Comparison of ENCODE assay signal across 8 cellular contexts in the genomic region with DNA sequence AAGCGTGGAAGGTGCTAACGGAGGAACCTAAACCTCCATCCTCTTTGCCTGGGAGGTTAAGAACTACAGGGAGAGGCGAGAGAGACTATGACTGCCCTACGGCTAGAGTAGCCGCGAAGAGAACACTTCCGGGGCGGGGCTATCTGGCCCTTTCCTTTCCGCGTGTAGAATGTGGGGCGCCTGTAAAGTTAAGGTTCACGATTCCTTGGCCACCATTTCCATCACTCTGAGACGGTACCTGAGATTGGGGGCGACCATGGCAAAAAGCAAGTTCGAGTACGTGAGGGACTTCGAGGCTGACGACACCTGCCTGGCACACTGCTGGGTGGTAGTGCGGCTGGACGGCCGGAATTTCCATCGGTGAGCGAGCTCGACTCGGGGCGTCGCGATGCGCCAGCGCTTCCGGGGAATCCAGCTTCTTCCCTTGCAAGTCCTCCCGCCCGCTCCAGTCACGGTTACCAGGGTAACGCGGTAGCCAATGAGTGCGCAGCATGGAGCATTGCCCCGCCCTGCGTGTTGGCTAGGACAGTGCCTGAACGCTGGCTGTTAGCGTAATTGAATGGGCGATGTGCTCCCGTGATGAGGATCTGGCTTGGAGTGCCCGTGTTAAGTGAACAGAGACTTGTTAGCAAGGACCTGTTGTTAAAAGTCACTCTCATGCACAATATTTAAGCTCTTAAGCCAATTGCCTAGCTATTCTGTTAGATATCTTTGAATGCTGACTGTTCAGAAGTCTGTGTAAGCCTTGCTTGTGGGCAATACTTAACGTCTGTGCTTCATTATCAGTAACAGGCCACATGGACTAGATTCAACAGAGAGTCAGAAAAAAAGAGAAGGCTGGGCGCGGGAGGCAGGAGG. TPM values are rescaled to one million over a fixed set of nuclear protein-coding genes. Genes with fewer than 3 reads are reported as not detected.
DNase-seq lines count a peak whose midpoint lies in the region; ATAC-seq and TF ChIP-seq lines count a peak whose summit lies in the region.

A gene (plus strand): TSS at position 149 of the 858 bp plus-strand sequence. CDS start 21 bp downstream, at position 170.

- H3K36me3 Mint-ChIP-seq in activated T-cell treated with anti-CD3 and anti-CD28 coated beads, Interleukin-2, amount 50 U/mL, for 24 hours (ENCODE audit: low read depth) = peaks cover 56% of the 10 kb centered on the region

- H3K9me3 Mint-ChIP-seq in activated T-cell treated with anti-CD3 and anti-CD28 coated beads, Interleukin-2, amount 50 U/mL, for 24 hours = no peaks in the 10 kb centered on the region

- no peaks in the 10 kb centered on the region for H3K27me3 ChIP-seq in mucosa of stomach (ENCODE audit: control insufficient read depth, insufficient read depth, low read length)

- H3K9me3 ChIP-seq in mucosa of stomach (ENCODE audit: control insufficient read depth, low read length) = no peaks in the 10 kb centered on the region

- H3K9ac ChIP-seq in mucosa of stomach (ENCODE audit: low read length) = peak within 1 kb of the TSS; percentile 78

- TF ChIP-seq POLR2A in erythroblast (IDR thresholded peaks at IDR 0.05; ENCODE audit: low read length) = peak; percentile 96

- peak; percentile 86 for DNase-seq in DMS153 treated with DMSO at 0.1 percent for 48 hours (lab: John Stamatoyannopoulos, UW; ENCODE audit: unreplicated experiment)
- peak; percentile 99 for DNase-seq in KBM-7
- DNase-seq in activated T-cell treated with anti-CD3 and anti-CD28 coated beads, Interleukin-2, amount 50 U/mL, for 24 hours = peak; percentile 99
- DNase-seq in erythroblast (lab: John Stamatoyannopoulos, UW) = peak; percentile 98
- peak; percentile 96 to 97 for DNase-seq in stimulated activated CD8-positive, alpha-beta memory T cell treated with anti-CD3 and anti-CD28 coated beads, Interleukin-7, amount 100 ng/mL, for 1 hour (ENCODE audit: low read depth in 2 of 2)

- H3K27ac Mint-ChIP-seq in activated T-cell treated with anti-CD3 and anti-CD28 coated beads, Interleukin-2, amount 50 U/mL, for 24 hours = peak within 1 kb of the TSS; percentile 100

- peak; percentile 96 for ATAC-seq in GM21717 (IDR thresholded peaks at IDR 0.05; ENCODE audit: unreplicated experiment)

- peak within 1 kb of the TSS; percentile 96 for H3K4me3 Mint-ChIP-seq in activated T-cell treated with anti-CD3 and anti-CD28 coated beads, Interleukin-2, amount 50 U/mL, for 24 hours

- peak within 1 kb of the TSS; percentile 48 for H3K4me3 ChIP-seq in mucosa of stomach (ENCODE audit: low read length)

- H3K4me1 Mint-ChIP-seq in activated T-cell treated with anti-CD3 and anti-CD28 coated beads, Interleukin-2, amount 50 U/mL, for 24 hours (ENCODE audit: low read depth) = peaks cover 35% of the 10 kb centered on the region

- H3K4me1 ChIP-seq in mucosa of stomach (ENCODE audit: control insufficient read depth, insufficient read depth, low read length) = peaks cover 4% of the 10 kb centered on the region

- H3K36me3 ChIP-seq in mucosa of stomach (ENCODE audit: control insufficient read depth, insufficient read depth, low read length) = no peaks in the 10 kb centered on the region

- no peaks in the 10 kb centered on the region for H3K27me3 Mint-ChIP-seq in activated T-cell treated with anti-CD3 and anti-CD28 coated beads, Interleukin-2, amount 50 U/mL, for 24 hours

- in situ Hi-C loops in KBM-7 (cut with MboI; ENCODE audit: low pct_unique_long_range_greater_than_20kb, low sequenced_read_pairs) = no loop called here

TF ChIP-seq in PFSK-1, 5 proteins besides CTCF, POLR2A, EP300 and RAD21:
- TF ChIP-seq TAF1 (IDR thresholded peaks at IDR 0.05; ENCODE audit: borderline replicate concordance, insufficient read depth, low read length) (peak; percentile 92; the same call in 1 of the 2 replicates), SIN3A (IDR thresholded peaks at IDR 0.05; ENCODE audit: borderline replicate concordance, insufficient read depth, low read length) (peak; percentile 83; the same call in 1 of the 2 replicates), POLR2AphosphoS5 (IDR thresholded peaks at IDR 0.05; ENCODE audit: low read depth, low read length) (peak; percentile 83), FOXP2 (optimal IDR thresholded peaks at IDR 0.05; ENCODE audit: borderline replicate concordance, extremely low read depth, extremely low read length, insufficient read depth) (peak; percentile 67)
- TF ChIP-seq, protein P1, sequence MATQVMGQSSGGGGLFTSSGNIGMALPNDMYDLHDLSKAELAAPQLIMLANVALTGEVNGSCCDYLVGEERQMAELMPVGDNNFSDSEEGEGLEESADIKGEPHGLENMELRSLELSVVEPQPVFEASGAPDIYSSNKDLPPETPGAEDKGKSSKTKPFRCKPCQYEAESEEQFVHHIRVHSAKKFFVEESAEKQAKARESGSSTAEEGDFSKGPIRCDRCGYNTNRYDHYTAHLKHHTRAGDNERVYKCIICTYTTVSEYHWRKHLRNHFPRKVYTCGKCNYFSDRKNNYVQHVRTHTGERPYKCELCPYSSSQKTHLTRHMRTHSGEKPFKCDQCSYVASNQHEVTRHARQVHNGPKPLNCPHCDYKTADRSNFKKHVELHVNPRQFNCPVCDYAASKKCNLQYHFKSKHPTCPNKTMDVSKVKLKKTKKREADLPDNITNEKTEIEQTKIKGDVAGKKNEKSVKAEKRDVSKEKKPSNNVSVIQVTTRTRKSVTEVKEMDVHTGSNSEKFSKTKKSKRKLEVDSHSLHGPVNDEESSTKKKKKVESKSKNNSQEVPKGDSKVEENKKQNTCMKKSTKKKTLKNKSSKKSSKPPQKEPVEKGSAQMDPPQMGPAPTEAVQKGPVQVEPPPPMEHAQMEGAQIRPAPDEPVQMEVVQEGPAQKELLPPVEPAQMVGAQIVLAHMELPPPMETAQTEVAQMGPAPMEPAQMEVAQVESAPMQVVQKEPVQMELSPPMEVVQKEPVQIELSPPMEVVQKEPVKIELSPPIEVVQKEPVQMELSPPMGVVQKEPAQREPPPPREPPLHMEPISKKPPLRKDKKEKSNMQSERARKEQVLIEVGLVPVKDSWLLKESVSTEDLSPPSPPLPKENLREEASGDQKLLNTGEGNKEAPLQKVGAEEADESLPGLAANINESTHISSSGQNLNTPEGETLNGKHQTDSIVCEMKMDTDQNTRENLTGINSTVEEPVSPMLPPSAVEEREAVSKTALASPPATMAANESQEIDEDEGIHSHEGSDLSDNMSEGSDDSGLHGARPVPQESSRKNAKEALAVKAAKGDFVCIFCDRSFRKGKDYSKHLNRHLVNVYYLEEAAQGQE (IDR thresholded peaks at IDR 0.05; ENCODE audit: insufficient read depth in 1 of 2, low read depth in 2 of 2, low read length in 2 of 2) = no peak

RNA-seq across cellular contexts. Expression of the gene that starts here (rescaled TPM):
- polyA plus RNA-seq in PFSK-1 (2012; ENCODE audit: insufficient read length, low read depth) = 27.3 TPM

Comparison
In these comparisons a context has a peak if more than half of its experiments do, and no peak if none do; other contexts are left out.
1. Peak in every context shown above with its lines: DNase-seq, ATAC-seq and H3K4me3 ChIP-seq.